ENCODE assay signal across 19 cellular contexts in the genomic region with DNA sequence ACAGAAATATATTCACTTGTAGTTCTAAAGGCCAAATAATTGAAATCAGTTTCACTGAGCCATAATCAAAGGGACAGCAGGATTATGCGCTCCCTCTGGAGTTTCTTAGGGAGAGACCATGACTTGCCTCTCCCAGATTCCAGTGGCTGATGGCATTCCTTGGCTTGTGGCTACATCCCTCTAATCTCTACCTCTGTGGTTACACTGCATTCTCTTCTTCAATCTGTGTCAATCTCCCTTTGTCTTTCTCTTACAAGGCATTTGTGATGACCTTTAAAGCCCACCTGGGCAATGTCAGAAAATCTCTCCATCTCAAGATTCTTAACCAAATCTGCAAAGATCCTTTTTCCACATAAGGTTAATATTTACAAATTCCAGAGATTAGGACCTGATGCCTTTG.
A peak's percentile ranks its signal among the peaks of the same experiment; 100 is the strongest.
DNase-seq lines count a peak whose midpoint lies in the region; FAIRE-seq and TF ChIP-seq lines count a peak whose summit lies in the region.
"Had no signal": no experiment of that assay in that cellular context is flagged by ENCODE, and none has a peak within 500 bp of the region (broad histone marks: within the 10 kb centered on the region; RNA-seq: fewer than 3 reads in every experiment).

No MANE protein-coding gene starts in this region.

- TF ChIP-seq POLR2A in endothelial cell of umbilical vein (IDR thresholded peaks at IDR 0.05; ENCODE audit: low read depth, low read length): no peak

- intact Hi-C loops in endothelial cell of umbilical vein (cut with micrococcal nuclease): loop anchor here (5.0 kb wide), 1 partner anchor 106 kb away; no protein-coding TSS in a partner anchor

- H3K4me3 ChIP-seq in SJCRH30 (no peak overlapping the region), endothelial cell of umbilical vein (replicated peaks in 1 of 3; ENCODE audit: insufficient read depth in 1 of 3, low read depth in 1 of 3, low read length in 3 of 3) (no peak overlapping the region)
- H3K4me3 ChIP-seq: BLaER1, MG63 had no signal

- BruUV-seq in endothelial cell of umbilical vein (replicated peaks; lab: Mats Ljungman, UMichigan): no TSS peak

- H3K9me1 ChIP-seq in endothelial cell of umbilical vein (replicated peaks; ENCODE audit: control insufficient read depth, extremely low read depth, insufficient read depth, low read length): no peaks in the 10 kb centered on the region

- CTCF ChIA-PET in endothelial cell of umbilical vein (lab: Charles Lee): interaction anchor here (1.4 kb wide), 1 partner anchor 21 kb away, joined by 7 read pairs; no protein-coding TSS in a partner anchor

- H3K27ac ChIP-seq in SJCRH30 (peak overlapping the region; percentile 47; the same call in 1 of the 2 replicates), endothelial cell of umbilical vein (ENCODE audit: insufficient read depth, low read depth, low read length) (peak overlapping the region; percentile 77)
- H3K27ac ChIP-seq: BLaER1 had no signal

- H3K9me3 ChIP-seq in SJCRH30 (replicated peaks) (no peaks in the 10 kb centered on the region), endothelial cell of umbilical vein (replicated peaks; ENCODE audit: control insufficient read depth, insufficient read depth, low read length) (no peaks in the 10 kb centered on the region)
- H3K9me3 ChIP-seq: BLaER1, MG63 had no signal

- H2AFZ ChIP-seq in endothelial cell of umbilical vein (ENCODE audit: low read depth, low read length): no peak overlapping the region

- no peaks in the 10 kb centered on the region for H3K36me3 ChIP-seq in SJCRH30
- no peaks in the 10 kb centered on the region for H3K36me3 ChIP-seq in endothelial cell of umbilical vein (ENCODE audit: control insufficient read depth in 2 of 2, extremely low read depth in 1 of 2, insufficient read depth in 2 of 2, low read length in 2 of 2)
- H3K36me3 ChIP-seq: BLaER1, MG63 had no signal

- H3K4me1 ChIP-seq in SJCRH30: peaks cover 14% of the 10 kb centered on the region
- H3K4me1 ChIP-seq in endothelial cell of umbilical vein (ENCODE audit: control insufficient read depth, extremely low read depth, insufficient read depth, low read length): peaks cover 30% of the 10 kb centered on the region

- POLR2A ChIA-PET in endothelial cell of umbilical vein (lab: Charles Lee): interaction anchor here (1.1 kb wide), 1 partner anchor 21 kb away, joined by 3 read pairs; no protein-coding TSS in a partner anchor

- H3K9ac ChIP-seq in endothelial cell of umbilical vein (replicated peaks; ENCODE audit: extremely low read depth, insufficient read depth, low read length): no peak overlapping the region
- H3K9ac ChIP-seq: BLaER1 had no signal

- DNase-seq in Daoy (ENCODE audit: low read depth) (peak; percentile 2), SJCRH30 (peak; percentile 17 to 36), endothelial cell of umbilical vein (ENCODE audit: low read depth, low spot score) (no peak), urothelium cell line (ENCODE audit: low spot score) (peak; percentile 18), SHP77 treated with DMSO at 0.1 percent for 48 hours (lab: John Stamatoyannopoulos, UW) (no peak), islet precursor cell (no peak), cortex of kidney (lab: John Stamatoyannopoulos, UW) (no peak)
- DNase-seq: CD4-positive, alpha-beta T cell; Karpas-422; MG63; NCI-H1092; NCI-H1436; NCI-H2029; NCI-H2227 treated with DMSO at 0.1 percent for 48 hours; NCI-H510A treated with DMSO at 0.1 percent for 48 hours; NCI-H774 had no signal

- FAIRE-seq in endothelial cell of umbilical vein (lab: Jason Lieb, UNC) (no peak), urothelium cell line (lab: Jason Lieb, UNC) (no peak)
- FAIRE-seq: H1, RCC 7860 had no signal

- H4K20me1 ChIP-seq in endothelial cell of umbilical vein (replicated peaks; ENCODE audit: control insufficient read depth, extremely low read depth, insufficient read depth, low read length): no peaks in the 10 kb centered on the region
- H4K20me1 ChIP-seq: BLaER1 had no signal

- dilution Hi-C loops in endothelial cell of umbilical vein (cut with MboI; ENCODE audit: extremely low pct_ligation_motif_present, low sequenced_read_pairs): no loop called here

- H3K27me3 ChIP-seq in SJCRH30: no peaks in the 10 kb centered on the region
- no peaks in the 10 kb centered on the region for H3K27me3 ChIP-seq in endothelial cell of umbilical vein (ENCODE audit: control insufficient read depth in 2 of 2, insufficient read depth in 2 of 2, low read length in 2 of 2)
- H3K27me3 ChIP-seq: BLaER1, MG63 had no signal

- peak overlapping the region; percentile 60 for H3K4me2 ChIP-seq in endothelial cell of umbilical vein (ENCODE audit: insufficient read depth, low read length)
- H3K4me2 ChIP-seq: BLaER1 had no signal

- TF ChIP-seq CTCF in endothelial cell of umbilical vein (IDR thresholded peaks at IDR 0.05; ENCODE audit: extremely low read depth in 1 of 2, insufficient read depth in 1 of 2, low read depth in 1 of 2, low read length in 2 of 2): no peak

- H3K79me2 ChIP-seq in endothelial cell of umbilical vein (ENCODE audit: control insufficient read depth, insufficient read depth, low read length): no peaks in the 10 kb centered on the region

TF ChIP-seq in endothelial cell of umbilical vein, 7 proteins besides CTCF, POLR2A, EP300 and RAD21:
- TF ChIP-seq GATA2 (IDR thresholded peaks at IDR 0.05; ENCODE audit: insufficient read depth, insufficient read length, low read depth, low read length) (no peak), MAX (IDR thresholded peaks at IDR 0.05; ENCODE audit: insufficient read depth, insufficient read length) (no peak), EZH2 (IDR thresholded peaks at IDR 0.05; ENCODE audit: borderline replicate concordance, low read depth, low read length, severe bottlenecking) (no peak), POLR2AphosphoS5 (IDR thresholded peaks at IDR 0.05; ENCODE audit: insufficient read depth, low read depth, low read length) (no peak), MYC (IDR thresholded peaks at IDR 0.05; ENCODE audit: low read depth, low read length) (no peak), FOS (IDR thresholded peaks at IDR 0.05; ENCODE audit: borderline replicate concordance, insufficient read depth, low read length) (no peak), JUN (IDR thresholded peaks at IDR 0.05; ENCODE audit: borderline replicate concordance, insufficient read depth, insufficient read length, low read depth) (no peak)
TF ChIP-seq in endothelial cell of umbilical vein: peak in this region for 0.

Comparison
In these comparisons a context has a peak if more than half of its experiments do, and no peak if none do; other contexts are left out.
1. DNase-seq: peak in Daoy (single experiment), SJCRH30 (2 of 2) and urothelium cell line (single experiment); none in endothelial cell of umbilical vein (single experiment), SHP77 treated with DMSO at 0.1 percent for 48 hours (single experiment), islet precursor cell (single experiment) and cortex of kidney (single experiment).